1 cellular context compared by ENCODE assay signal in the genomic region with DNA sequence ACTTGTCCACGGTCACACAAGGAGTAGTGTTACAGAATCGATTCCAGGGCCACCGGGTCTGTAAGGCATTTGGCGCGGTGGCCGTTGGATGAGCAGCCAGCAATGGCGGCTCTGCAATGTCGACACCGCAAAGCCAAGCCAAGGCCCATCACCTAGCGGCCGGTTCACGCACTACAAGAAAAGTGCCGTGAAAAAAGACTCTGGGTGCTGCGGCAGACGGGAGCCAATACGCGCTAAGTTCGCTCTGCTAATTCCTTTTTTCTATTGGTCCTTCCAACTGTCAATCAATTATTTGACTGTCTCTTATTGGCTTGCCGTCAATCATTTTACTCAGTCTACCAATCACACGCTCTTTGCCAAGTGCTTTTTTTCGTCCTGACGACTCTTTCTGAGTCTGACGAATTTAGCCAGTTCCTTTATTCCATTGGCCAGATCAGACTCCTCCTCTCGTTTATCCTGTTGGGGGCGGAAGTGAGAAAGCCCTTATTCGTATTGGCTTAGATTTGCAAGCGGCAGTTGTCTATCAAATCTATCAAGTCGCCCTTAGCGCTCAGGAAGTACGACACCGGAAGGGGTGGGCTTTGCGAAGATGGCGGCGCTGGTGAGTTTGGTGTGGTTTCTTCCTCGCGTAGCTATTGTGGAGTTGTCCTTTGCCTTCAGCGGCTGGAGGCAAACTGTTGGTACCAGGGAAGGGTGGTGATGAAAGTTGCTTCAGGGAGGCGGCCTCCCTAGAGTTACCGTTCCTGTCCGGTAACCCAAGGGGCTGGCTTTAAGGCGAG.
TF ChIP-seq lines count a peak whose summit lies in the region.

A gene with protein sequence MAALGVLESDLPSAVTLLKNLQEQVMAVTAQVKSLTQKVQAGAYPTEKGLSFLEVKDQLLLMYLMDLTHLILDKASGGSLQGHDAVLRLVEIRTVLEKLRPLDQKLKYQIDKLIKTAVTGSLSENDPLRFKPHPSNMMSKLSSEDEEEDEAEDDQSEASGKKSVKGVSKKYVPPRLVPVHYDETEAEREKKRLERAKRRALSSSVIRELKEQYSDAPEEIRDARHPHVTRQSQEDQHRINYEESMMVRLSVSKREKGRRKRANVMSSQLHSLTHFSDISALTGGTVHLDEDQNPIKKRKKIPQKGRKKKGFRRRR (plus strand): TSS at position 577 of the 779 bp plus-strand sequence. CDS start 13 bp downstream, at position 590.

TF ChIP-seq in HEK293, 187 proteins besides CTCF, POLR2A, EP300 and RAD21 (continued from another document):
- TF ChIP-seq, protein P1, sequence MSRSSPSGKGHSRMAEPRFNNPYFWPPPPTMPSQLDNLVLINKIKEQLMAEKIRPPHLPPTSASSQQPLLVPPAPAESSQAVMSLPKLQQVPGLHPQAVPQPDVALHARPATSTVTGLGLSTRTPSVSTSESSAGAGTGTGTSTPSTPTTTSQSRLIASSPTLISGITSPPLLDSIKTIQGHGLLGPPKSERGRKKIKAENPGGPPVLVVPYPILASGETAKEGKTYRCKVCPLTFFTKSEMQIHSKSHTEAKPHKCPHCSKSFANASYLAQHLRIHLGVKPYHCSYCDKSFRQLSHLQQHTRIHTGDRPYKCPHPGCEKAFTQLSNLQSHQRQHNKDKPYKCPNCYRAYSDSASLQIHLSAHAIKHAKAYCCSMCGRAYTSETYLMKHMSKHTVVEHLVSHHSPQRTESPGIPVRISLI (tag by site-specific recombination; IDR thresholded peaks at IDR 0.05) = peak; percentile 99
- TF ChIP-seq, protein P2, sequence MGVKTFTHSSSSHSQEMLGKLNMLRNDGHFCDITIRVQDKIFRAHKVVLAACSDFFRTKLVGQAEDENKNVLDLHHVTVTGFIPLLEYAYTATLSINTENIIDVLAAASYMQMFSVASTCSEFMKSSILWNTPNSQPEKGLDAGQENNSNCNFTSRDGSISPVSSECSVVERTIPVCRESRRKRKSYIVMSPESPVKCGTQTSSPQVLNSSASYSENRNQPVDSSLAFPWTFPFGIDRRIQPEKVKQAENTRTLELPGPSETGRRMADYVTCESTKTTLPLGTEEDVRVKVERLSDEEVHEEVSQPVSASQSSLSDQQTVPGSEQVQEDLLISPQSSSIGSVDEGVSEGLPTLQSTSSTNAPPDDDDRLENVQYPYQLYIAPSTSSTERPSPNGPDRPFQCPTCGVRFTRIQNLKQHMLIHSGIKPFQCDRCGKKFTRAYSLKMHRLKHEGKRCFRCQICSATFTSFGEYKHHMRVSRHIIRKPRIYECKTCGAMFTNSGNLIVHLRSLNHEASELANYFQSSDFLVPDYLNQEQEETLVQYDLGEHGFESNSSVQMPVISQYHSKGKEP (tag by site-specific recombination; IDR thresholded peaks at IDR 0.05) = no peak
- TF ChIP-seq, protein P3, sequence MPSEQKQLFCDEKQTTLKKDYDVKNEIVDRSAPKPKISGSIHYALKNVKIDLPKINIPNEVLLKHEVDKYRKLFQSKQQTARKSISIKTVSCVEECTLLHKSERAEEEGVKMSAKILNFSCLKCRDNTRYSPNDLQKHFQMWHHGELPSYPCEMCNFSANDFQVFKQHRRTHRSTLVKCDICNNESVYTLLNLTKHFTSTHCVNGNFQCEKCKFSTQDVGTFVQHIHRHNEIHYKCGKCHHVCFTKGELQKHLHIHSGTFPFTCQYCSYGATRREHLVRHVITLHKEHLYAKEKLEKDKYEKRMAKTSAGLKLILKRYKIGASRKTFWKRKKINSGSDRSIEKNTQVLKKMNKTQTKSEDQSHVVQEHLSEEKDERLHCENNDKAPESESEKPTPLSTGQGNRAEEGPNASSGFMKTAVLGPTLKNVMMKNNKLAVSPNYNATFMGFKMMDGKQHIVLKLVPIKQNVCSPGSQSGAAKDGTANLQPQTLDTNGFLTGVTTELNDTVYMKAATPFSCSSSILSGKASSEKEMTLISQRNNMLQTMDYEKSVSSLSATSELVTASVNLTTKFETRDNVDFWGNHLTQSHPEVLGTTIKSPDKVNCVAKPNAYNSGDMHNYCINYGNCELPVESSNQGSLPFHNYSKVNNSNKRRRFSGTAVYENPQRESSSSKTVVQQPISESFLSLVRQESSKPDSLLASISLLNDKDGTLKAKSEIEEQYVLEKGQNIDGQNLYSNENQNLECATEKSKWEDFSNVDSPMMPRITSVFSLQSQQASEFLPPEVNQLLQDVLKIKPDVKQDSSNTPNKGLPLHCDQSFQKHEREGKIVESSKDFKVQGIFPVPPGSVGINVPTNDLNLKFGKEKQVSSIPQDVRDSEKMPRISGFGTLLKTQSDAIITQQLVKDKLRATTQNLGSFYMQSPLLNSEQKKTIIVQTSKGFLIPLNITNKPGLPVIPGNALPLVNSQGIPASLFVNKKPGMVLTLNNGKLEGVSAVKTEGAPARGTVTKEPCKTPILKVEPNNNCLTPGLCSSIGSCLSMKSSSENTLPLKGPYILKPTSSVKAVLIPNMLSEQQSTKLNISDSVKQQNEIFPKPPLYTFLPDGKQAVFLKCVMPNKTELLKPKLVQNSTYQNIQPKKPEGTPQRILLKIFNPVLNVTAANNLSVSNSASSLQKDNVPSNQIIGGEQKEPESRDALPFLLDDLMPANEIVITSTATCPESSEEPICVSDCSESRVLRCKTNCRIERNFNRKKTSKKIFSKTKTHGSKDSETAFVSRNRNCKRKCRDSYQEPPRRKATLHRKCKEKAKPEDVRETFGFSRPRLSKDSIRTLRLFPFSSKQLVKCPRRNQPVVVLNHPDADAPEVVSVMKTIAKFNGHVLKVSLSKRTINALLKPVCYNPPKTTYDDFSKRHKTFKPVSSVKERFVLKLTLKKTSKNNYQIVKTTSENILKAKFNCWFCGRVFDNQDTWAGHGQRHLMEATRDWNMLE (tag by site-specific recombination; conservative IDR thresholded peaks at IDR 0.05; ENCODE audit: low read depth) = peak; percentile 92
- TF ChIP-seq, protein P4, sequence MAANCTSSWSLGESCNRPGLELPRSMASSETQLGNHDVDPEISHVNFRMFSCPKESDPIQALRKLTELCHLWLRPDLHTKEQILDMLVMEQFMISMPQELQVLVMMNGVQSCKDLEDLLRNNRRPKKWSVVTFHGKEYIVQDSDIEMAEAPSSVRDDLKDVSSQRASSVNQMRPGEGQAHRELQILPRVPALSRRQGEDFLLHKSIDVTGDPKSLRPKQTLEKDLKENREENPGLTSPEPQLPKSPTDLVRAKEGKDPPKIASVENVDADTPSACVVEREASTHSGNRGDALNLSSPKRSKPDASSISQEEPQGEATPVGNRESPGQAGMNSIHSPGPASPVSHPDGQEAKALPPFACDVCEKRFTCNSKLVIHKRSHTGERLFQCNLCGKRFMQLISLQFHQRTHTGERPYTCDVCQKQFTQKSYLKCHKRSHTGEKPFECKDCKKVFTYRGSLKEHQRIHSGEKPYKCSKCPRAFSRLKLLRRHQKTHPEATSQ (tag by site-specific recombination; IDR thresholded peaks at IDR 0.05) = no peak
- no peak for TF ChIP-seq ZNF37A (tag by site-specific recombination; IDR thresholded peaks at IDR 0.05)
- no peak for TF ChIP-seq ZNF792 (tag by site-specific recombination; IDR thresholded peaks at IDR 0.05)
- TF ChIP-seq SP3 (tag by site-specific recombination; IDR thresholded peaks at IDR 0.05) = peak; percentile 95
- TF ChIP-seq SETDB1 (IDR thresholded peaks at IDR 0.05; ENCODE audit: insufficient read length, low read length) = peak; percentile 37
- TF ChIP-seq ZNF585B (tag by site-specific recombination; IDR thresholded peaks at IDR 0.05) = no peak
- TF ChIP-seq ZNF214 (tag by site-specific recombination; IDR thresholded peaks at IDR 0.05; ENCODE audit: borderline replicate concordance) = no peak
- TF ChIP-seq ZNF791 (tag by site-specific recombination; IDR thresholded peaks at IDR 0.05) = no peak
- TF ChIP-seq ZNF473 (tag by site-specific recombination; IDR thresholded peaks at IDR 0.05) = no peak
- TF ChIP-seq ZNF785 (tag by site-specific recombination; IDR thresholded peaks at IDR 0.05) = no peak
- no peak for TF ChIP-seq ZNF341 (tag by site-specific recombination; IDR thresholded peaks at IDR 0.05; ENCODE audit: low read depth)
- peak; percentile 92 for TF ChIP-seq ZNF629 (tag by site-specific recombination; IDR thresholded peaks at IDR 0.05)
- TF ChIP-seq ZNF121 (tag by site-specific recombination; IDR thresholded peaks at IDR 0.05) = no peak
- TF ChIP-seq, protein P5, sequence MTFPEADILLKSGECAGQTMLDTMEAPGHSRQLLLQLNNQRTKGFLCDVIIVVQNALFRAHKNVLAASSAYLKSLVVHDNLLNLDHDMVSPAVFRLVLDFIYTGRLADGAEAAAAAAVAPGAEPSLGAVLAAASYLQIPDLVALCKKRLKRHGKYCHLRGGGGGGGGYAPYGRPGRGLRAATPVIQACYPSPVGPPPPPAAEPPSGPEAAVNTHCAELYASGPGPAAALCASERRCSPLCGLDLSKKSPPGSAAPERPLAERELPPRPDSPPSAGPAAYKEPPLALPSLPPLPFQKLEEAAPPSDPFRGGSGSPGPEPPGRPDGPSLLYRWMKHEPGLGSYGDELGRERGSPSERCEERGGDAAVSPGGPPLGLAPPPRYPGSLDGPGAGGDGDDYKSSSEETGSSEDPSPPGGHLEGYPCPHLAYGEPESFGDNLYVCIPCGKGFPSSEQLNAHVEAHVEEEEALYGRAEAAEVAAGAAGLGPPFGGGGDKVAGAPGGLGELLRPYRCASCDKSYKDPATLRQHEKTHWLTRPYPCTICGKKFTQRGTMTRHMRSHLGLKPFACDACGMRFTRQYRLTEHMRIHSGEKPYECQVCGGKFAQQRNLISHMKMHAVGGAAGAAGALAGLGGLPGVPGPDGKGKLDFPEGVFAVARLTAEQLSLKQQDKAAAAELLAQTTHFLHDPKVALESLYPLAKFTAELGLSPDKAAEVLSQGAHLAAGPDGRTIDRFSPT (tag by site-specific recombination; IDR thresholded peaks at IDR 0.05) = no peak
- TF ChIP-seq ZNF664 (tag by site-specific recombination; IDR thresholded peaks at IDR 0.05) = no peak
- TF ChIP-seq ZNF514 (tag by site-specific recombination; IDR thresholded peaks at IDR 0.05) = no peak
- TF ChIP-seq, protein P6, sequence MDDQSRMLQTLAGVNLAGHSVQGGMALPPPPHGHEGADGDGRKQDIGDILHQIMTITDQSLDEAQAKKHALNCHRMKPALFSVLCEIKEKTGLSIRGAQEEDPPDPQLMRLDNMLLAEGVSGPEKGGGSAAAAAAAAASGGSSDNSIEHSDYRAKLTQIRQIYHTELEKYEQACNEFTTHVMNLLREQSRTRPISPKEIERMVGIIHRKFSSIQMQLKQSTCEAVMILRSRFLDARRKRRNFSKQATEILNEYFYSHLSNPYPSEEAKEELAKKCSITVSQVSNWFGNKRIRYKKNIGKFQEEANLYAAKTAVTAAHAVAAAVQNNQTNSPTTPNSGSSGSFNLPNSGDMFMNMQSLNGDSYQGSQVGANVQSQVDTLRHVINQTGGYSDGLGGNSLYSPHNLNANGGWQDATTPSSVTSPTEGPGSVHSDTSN (CRISPR knock-in tag; IDR thresholded peaks at IDR 0.05) = no peak; the same call in 1 of the 2 replicates
